Comparison of ENCODE assay signal across 23 cellular contexts in genomic region chr15:28274211-28274610, GRCh38.
"Had no signal": no experiment of that assay in that cellular context is flagged by ENCODE, and none has a peak within 500 bp of the region (broad histone marks: within the 10 kb centered on the region; RNA-seq: fewer than 3 reads in every experiment).

No MANE protein-coding gene starts in this region.

- H3K79me2 ChIP-seq: parathyroid adenoma had no signal

- H3K4me3 ChIP-seq: lung, mucosa of descending colon, psoas muscle, right lobe of liver, suprapubic skin, thyroid gland, upper lobe of left lung, uterus had no signal

- H3K9ac ChIP-seq: parathyroid adenoma had no signal

- H3K27ac ChIP-seq: foreskin keratinocyte, parathyroid adenoma, psoas muscle, right lobe of liver, suprapubic skin, thyroid gland, upper lobe of left lung, uterus had no signal

- H3K4me3 Mint-ChIP-seq: dendritic cell treated with granulocyte-macrophage colony-stimulating factor and Interleukin-4, amounts not matched to agents 40 ng/mL and 50 ng/mL, for 4 days; immature natural killer cell; naive thymus-derived CD8-positive, alpha-beta T cell; neural crest cell; stimulated activated effector memory CD8-positive, alpha-beta T cell treated with anti-CD3 and anti-CD28 coated beads, Interleukin-12 subunit alpha, Interleukin-12 subunit beta, amount 100 ng/mL, for 72 hours had no signal

- H2AFZ ChIP-seq: parathyroid adenoma had no signal

- H3K27ac Mint-ChIP-seq: dendritic cell treated with granulocyte-macrophage colony-stimulating factor and Interleukin-4, amounts not matched to agents 40 ng/mL and 50 ng/mL, for 4 days; immature natural killer cell; stimulated activated effector memory CD8-positive, alpha-beta T cell treated with anti-CD3 and anti-CD28 coated beads, Interleukin-12 subunit alpha, Interleukin-12 subunit beta, amount 100 ng/mL, for 72 hours had no signal

- ATAC-seq: foreskin keratinocyte; left ventricle myocardium superior; mucosa of descending colon; naive thymus-derived CD8-positive, alpha-beta T cell; psoas muscle; stimulated activated effector memory CD8-positive, alpha-beta T cell treated with anti-CD3 and anti-CD28 coated beads, Interleukin-12 subunit alpha, Interleukin-12 subunit beta, amount 100 ng/mL, for 72 hours; stimulated activated naive CD8-positive, alpha-beta T cell treated with anti-CD3 and anti-CD28 coated beads, Interleukin-15, Interleukin-2, amounts not matched to agents 100 U/mL and 50 U/mL, for 24 hours had no signal

- FAIRE-seq: colon, endothelial cell of umbilical vein, keratinocyte had no signal

- H3K4me1 Mint-ChIP-seq: immature natural killer cell; stimulated activated effector memory CD8-positive, alpha-beta T cell treated with anti-CD3 and anti-CD28 coated beads, Interleukin-12 subunit alpha, Interleukin-12 subunit beta, amount 100 ng/mL, for 72 hours had no signal

- H3K27me3 Mint-ChIP-seq: dendritic cell treated with granulocyte-macrophage colony-stimulating factor and Interleukin-4, amounts not matched to agents 40 ng/mL and 50 ng/mL, for 4 days; naive thymus-derived CD8-positive, alpha-beta T cell had no signal

- H3K9me3 Mint-ChIP-seq: dendritic cell treated with granulocyte-macrophage colony-stimulating factor and Interleukin-4, amounts not matched to agents 40 ng/mL and 50 ng/mL, for 4 days; immature natural killer cell; naive thymus-derived CD8-positive, alpha-beta T cell; neural crest cell; stimulated activated effector memory CD8-positive, alpha-beta T cell treated with anti-CD3 and anti-CD28 coated beads, Interleukin-12 subunit alpha, Interleukin-12 subunit beta, amount 100 ng/mL, for 72 hours had no signal

- H3K4me1 ChIP-seq: foreskin keratinocyte, parathyroid adenoma, psoas muscle, right lobe of liver, suprapubic skin, upper lobe of left lung, uterus had no signal

- H3K36me3 ChIP-seq: uterus had no signal

- H3K27me3 ChIP-seq: foreskin keratinocyte, right lobe of liver, suprapubic skin, thyroid gland, upper lobe of left lung, uterus had no signal

- H3K9me3 ChIP-seq: mucosa of descending colon, psoas muscle, right lobe of liver, suprapubic skin, thyroid gland, upper lobe of left lung, uterus had no signal

- DNase-seq: foreskin keratinocyte; immature natural killer cell; left ventricle myocardium superior; mucosa of descending colon; naive thymus-derived CD8-positive, alpha-beta T cell; nucleus accumbens; psoas muscle; right lobe of liver; stimulated activated CD4-positive, alpha-beta T cell treated with anti-CD3 and anti-CD28 coated beads, Interleukin-4, amount 100 ng/mL, for 1 hour; stimulated activated CD8-positive, alpha-beta memory T cell treated with anti-CD3 and anti-CD28 coated beads, Interleukin-4, amount 100 ng/mL, for 48 hours; stimulated activated naive CD8-positive, alpha-beta T cell treated with anti-CD3 and anti-CD28 coated beads, Interleukin-15, Interleukin-2, amounts not matched to agents 100 U/mL and 50 U/mL, for 24 hours; thyroid gland; uterus had no signal
